ENCODE assay signal across 9 cellular contexts in the genomic region with DNA sequence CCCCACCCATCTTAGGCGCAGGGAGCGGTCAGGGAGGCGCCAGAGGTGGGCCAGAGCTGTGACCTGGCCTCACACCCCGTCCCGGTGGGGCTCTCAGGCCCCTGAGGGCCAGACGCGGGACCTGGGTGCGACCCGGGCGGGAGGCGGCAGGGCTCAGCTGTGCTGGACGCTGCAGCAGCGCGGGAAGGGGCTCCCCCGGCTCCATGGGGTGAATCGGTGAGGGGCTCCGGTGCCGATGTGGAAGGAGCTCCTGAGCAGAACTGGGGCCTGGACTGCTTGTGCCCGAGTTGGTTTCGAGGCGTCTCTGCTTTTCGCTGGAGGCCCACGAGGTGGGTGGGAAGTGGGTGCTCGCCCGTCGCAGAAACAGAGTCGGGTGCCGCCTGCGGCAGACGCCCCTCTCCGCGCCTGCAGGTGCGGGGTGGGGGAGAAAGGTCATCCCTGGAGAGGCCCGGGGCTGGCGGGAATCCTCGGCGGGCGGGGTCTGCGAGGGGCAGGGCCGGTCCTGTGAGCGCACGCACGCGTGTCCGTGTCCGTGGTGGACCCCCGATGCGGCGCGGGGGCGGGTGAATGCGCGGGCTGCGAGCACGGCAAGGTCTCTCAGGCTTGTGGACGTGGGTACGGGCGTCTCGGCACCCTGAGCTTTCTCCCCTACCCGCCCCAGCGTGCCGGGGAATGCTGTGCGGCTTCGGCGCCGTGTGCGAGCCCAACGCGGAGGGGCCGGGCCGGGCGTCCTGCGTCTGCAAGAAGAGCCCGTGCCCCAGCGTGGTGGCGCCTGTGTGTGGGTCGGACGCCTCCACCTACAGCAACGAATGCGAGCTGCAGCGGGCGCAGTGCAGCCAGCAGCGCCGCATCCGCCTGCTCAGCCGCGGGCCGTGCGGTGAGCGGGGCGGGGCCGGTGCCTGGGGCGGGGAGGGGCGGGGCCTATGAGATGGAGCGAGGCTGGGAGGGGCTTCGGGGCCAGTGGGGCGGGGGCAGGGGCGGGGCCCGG. TPM values are rescaled to one million over a fixed set of nuclear protein-coding genes. Genes with fewer than 3 reads are reported as not detected.
DNase-seq lines count a peak whose midpoint lies in the region; ATAC-seq and TF ChIP-seq lines count a peak whose summit lies in the region.
"Had no signal": no experiment of that assay in that cellular context is flagged by ENCODE, and none has a peak within 500 bp of the region (broad histone marks: within the 10 kb centered on the region; RNA-seq: fewer than 3 reads in every experiment).

No MANE protein-coding gene starts in this region.

- H3K4me1 Mint-ChIP-seq in activated T-cell treated with anti-CD3 and anti-CD28 coated beads, Interleukin-2, amount 50 U/mL, for 24 hours (ENCODE audit: low read depth) = peaks cover 17% of the 10 kb centered on the region
- peaks cover 5 to 18% (median 15%) of the 10 kb centered on the region in 7 donors for H3K4me1 Mint-ChIP-seq in naive thymus-derived CD4-positive, alpha-beta T cell
- peaks cover 49% of the 10 kb centered on the region for H3K4me1 Mint-ChIP-seq in stimulated activated memory B cell treated with anti-CD40 and anti-IgM and Interleukin-4, amounts not matched to agents 10 μg/mL and 1 μg/mL and 100 μg/mL, for 72 hours

- H3K36me3 Mint-ChIP-seq in activated T-cell treated with anti-CD3 and anti-CD28 coated beads, Interleukin-2, amount 50 U/mL, for 24 hours (ENCODE audit: low read depth) = no peaks in the 10 kb centered on the region
- H3K36me3 Mint-ChIP-seq in naive thymus-derived CD4-positive, alpha-beta T cell = peaks cover 0 to 5% (median 0%) of the 10 kb centered on the region in 5 donors
- H3K36me3 Mint-ChIP-seq in stimulated activated memory B cell treated with anti-CD40 and anti-IgM and Interleukin-4, amounts not matched to agents 10 μg/mL and 1 μg/mL and 100 μg/mL, for 72 hours = peaks cover 32% of the 10 kb centered on the region

- H3K27ac Mint-ChIP-seq in activated T-cell treated with anti-CD3 and anti-CD28 coated beads, Interleukin-2, amount 50 U/mL, for 24 hours = no peak overlapping the region
- H3K27ac Mint-ChIP-seq in naive thymus-derived CD4-positive, alpha-beta T cell = peak overlapping the region in 7 of 9 donors; percentile 25 to 56 (median 41)
- H3K27ac Mint-ChIP-seq in stimulated activated memory B cell treated with anti-CD40 and anti-IgM and Interleukin-4, amounts not matched to agents 10 μg/mL and 1 μg/mL and 100 μg/mL, for 72 hours = peak overlapping the region; percentile 53

- H3K9me3 Mint-ChIP-seq in activated T-cell treated with anti-CD3 and anti-CD28 coated beads, Interleukin-2, amount 50 U/mL, for 24 hours = no peaks in the 10 kb centered on the region
- H3K9me3 Mint-ChIP-seq in naive thymus-derived CD4-positive, alpha-beta T cell = peaks cover 0 to 6% (median 0%) of the 10 kb centered on the region in 11 donors
- peaks cover 4% of the 10 kb centered on the region for H3K9me3 Mint-ChIP-seq in stimulated activated memory B cell treated with anti-CD40 and anti-IgM and Interleukin-4, amounts not matched to agents 10 μg/mL and 1 μg/mL and 100 μg/mL, for 72 hours

- ATAC-seq in GM21515 (IDR thresholded peaks at IDR 0.05; ENCODE audit: unreplicated experiment) = peak; percentile 35
- peak; percentile 93 for ATAC-seq in naive thymus-derived CD4-positive, alpha-beta T cell
- peak; percentile 59 for ATAC-seq in stimulated activated memory B cell treated with anti-CD40 and anti-IgM and Interleukin-4, amounts not matched to agents 10 μg/mL and 1 μg/mL and 100 μg/mL, for 72 hours

- DNase-seq in C1 segment of cervical spinal cord (lab: John Stamatoyannopoulos, UW) = peak in 8 of 14 donors; percentile 13 to 64 (median 28)
- DNase-seq in NCI-H69 (lab: John Stamatoyannopoulos, UW) = peak; percentile 78
- DNase-seq in activated T-cell treated with anti-CD3 and anti-CD28 coated beads, Interleukin-2, amount 50 U/mL, for 24 hours = peak; percentile 83
- peak; percentile 85 to 89 for DNase-seq in erythroblast (lab: John Stamatoyannopoulos, UW)
- DNase-seq in naive thymus-derived CD4-positive, alpha-beta T cell = peak; percentile 69 to 84 (median 81)
- DNase-seq in G401 (ENCODE audit: low spot score) = no peak

- H3K27ac ChIP-seq in naive thymus-derived CD4-positive, alpha-beta T cell (ENCODE audit: low read depth, low read length) = peak overlapping the region; percentile 35
- H3K27ac ChIP-seq: KMS-11 had no signal

- H3K27me3 ChIP-seq in naive thymus-derived CD4-positive, alpha-beta T cell (ENCODE audit: control insufficient read depth in 2 of 2, insufficient read depth in 2 of 2, low read length in 2 of 2) = no peaks in the 10 kb centered on the region

- H3K4me3 ChIP-seq in naive thymus-derived CD4-positive, alpha-beta T cell (ENCODE audit: low read length) = peak overlapping the region; percentile 52

- intact Hi-C loops in naive thymus-derived CD4-positive, alpha-beta T cell (cut with micrococcal nuclease) = loop anchor here (1.0 to 2.0 kb wide), 6 partner anchors 19 to 77 kb away; a partner anchor contains a TSS

- peaks cover 6 to 14% of the 10 kb centered on the region in 2 donors for H3K4me1 ChIP-seq in naive thymus-derived CD4-positive, alpha-beta T cell (ENCODE audit: control insufficient read depth in 2 of 2, insufficient read depth in 2 of 2, low read length in 2 of 2)

- TF ChIP-seq POLR2A in erythroblast (IDR thresholded peaks at IDR 0.05; ENCODE audit: low read length) = no peak

- no peaks in the 10 kb centered on the region for H3K9me3 ChIP-seq in naive thymus-derived CD4-positive, alpha-beta T cell (ENCODE audit: control insufficient read depth in 2 of 3, low read length in 3 of 3)

- H3K4me3 Mint-ChIP-seq in activated T-cell treated with anti-CD3 and anti-CD28 coated beads, Interleukin-2, amount 50 U/mL, for 24 hours = peak overlapping the region; percentile 64
- peak overlapping the region; percentile 71 to 86 (median 80) for H3K4me3 Mint-ChIP-seq in naive thymus-derived CD4-positive, alpha-beta T cell
- peak overlapping the region; percentile 60 for H3K4me3 Mint-ChIP-seq in stimulated activated memory B cell treated with anti-CD40 and anti-IgM and Interleukin-4, amounts not matched to agents 10 μg/mL and 1 μg/mL and 100 μg/mL, for 72 hours

- CTCF ChIA-PET in naive thymus-derived CD4-positive, alpha-beta T cell (lab: Charles Lee) = interaction anchor here (0.8 kb wide), 1 partner anchor 19 kb away, joined by 5 read pairs; no protein-coding TSS in a partner anchor

- H3K36me3 ChIP-seq in naive thymus-derived CD4-positive, alpha-beta T cell (ENCODE audit: control insufficient read depth in 2 of 3, insufficient read depth in 3 of 3, low read length in 3 of 3) = no peaks in the 10 kb centered on the region

- H3K27me3 Mint-ChIP-seq in activated T-cell treated with anti-CD3 and anti-CD28 coated beads, Interleukin-2, amount 50 U/mL, for 24 hours = peaks cover 33% of the 10 kb centered on the region
- H3K27me3 Mint-ChIP-seq in naive thymus-derived CD4-positive, alpha-beta T cell = peaks cover 3 to 27% (median 5%) of the 10 kb centered on the region in 5 donors
- H3K27me3 Mint-ChIP-seq in stimulated activated memory B cell treated with anti-CD40 and anti-IgM and Interleukin-4, amounts not matched to agents 10 μg/mL and 1 μg/mL and 100 μg/mL, for 72 hours = peaks cover 12% of the 10 kb centered on the region

- in situ Hi-C loops in G401 (cut with HindIII; ENCODE audit: low sequenced_read_pairs) = no loop called here

- POLR2A ChIA-PET in naive thymus-derived CD4-positive, alpha-beta T cell (lab: Charles Lee) = interaction anchor here (1.1 to 1.6 kb wide), 4 partner anchors 21 to 64 kb away, joined by 3 to 4 read pairs (median 4); no protein-coding TSS in a partner anchor

RNA-seq across cellular contexts. Expression of a gene that starts 20.4 kb away (rescaled TPM):
- 10 to 100 TPM in 1 of 5 experiments, 1 to 10 TPM in 4; 1.8 to 10.9 (median 4.9) TPM for total RNA-seq in naive thymus-derived CD4-positive, alpha-beta T cell
- 1 to 10 TPM in 1 of 2 donors, under 1 TPM in 1; 0.19 to 1.2 TPM for polyA plus RNA-seq in naive thymus-derived CD4-positive, alpha-beta T cell
- total RNA-seq in G401 (2014; rRNA removed; shearing (Covaris generic)) = 103 and 106 TPM in 2 replicates

RNA-seq across cellular contexts. Expression of a gene that starts 27.0 kb away (rescaled TPM):
- total RNA-seq in naive thymus-derived CD4-positive, alpha-beta T cell = 100 to 1,000 TPM in 1 of 5 experiments, 10 to 100 TPM in 4; 17.4 to 227 (median 25.4) TPM
- polyA plus RNA-seq in naive thymus-derived CD4-positive, alpha-beta T cell = 100 to 1,000 TPM; 114 to 218 TPM
- total RNA-seq in G401 (2014; rRNA removed; shearing (Covaris generic)) = 213 and 304 TPM in 2 replicates

RNA-seq across cellular contexts. Expression of a gene that starts 33.8 kb away (rescaled TPM):
- under 1 TPM in 1 of 5 experiments, not detected in 4; 0.32 TPM for total RNA-seq in naive thymus-derived CD4-positive, alpha-beta T cell
- not detected for polyA plus RNA-seq in naive thymus-derived CD4-positive, alpha-beta T cell
- total RNA-seq in G401 (2014; rRNA removed; shearing (Covaris generic)) = 3.5 and 4.3 TPM in 2 replicates

RNA-seq across cellular contexts. Expression of a gene that starts 40.4 kb away (rescaled TPM):
- total RNA-seq in naive thymus-derived CD4-positive, alpha-beta T cell = 10 to 100 TPM in 2 of 5 experiments, under 1 TPM in 1, not detected in 2; 0.22 to 35.0 (median 18.8) TPM
- 1 to 10 TPM in 1 of 2 donors, under 1 TPM in 1; 0.61 to 1.8 TPM for polyA plus RNA-seq in naive thymus-derived CD4-positive, alpha-beta T cell
- 27.5 and 66.5 TPM in 2 replicates for total RNA-seq in G401 (2014; rRNA removed; shearing (Covaris generic))

RNA-seq across cellular contexts. Expression of a gene that starts 58.4 kb away (rescaled TPM):
- total RNA-seq in naive thymus-derived CD4-positive, alpha-beta T cell = not detected
- not detected for polyA plus RNA-seq in naive thymus-derived CD4-positive, alpha-beta T cell
- 0.17 TPM in 1 of 2 replicates, not detected in the other for total RNA-seq in G401 (2014; rRNA removed; shearing (Covaris generic))

Comparison
In these comparisons a context has a peak if more than half of its experiments do, and no peak if none do; other contexts are left out.
1. ATAC-seq: peak in every context shown above with its lines; median percentile 93 in naive thymus-derived CD4-positive, alpha-beta T cell; 59 in stimulated activated memory B cell treated with anti-CD40 and anti-IgM and Interleukin-4, amounts not matched to agents 10 μg/mL and 1 μg/mL and 100 μg/mL, for 72 hours; 35 in GM21515.